ENCODE assay signal across 15 cellular contexts in genomic region chr10:102392306-102392705, GRCh38. TPM values are rescaled to one million over a fixed set of nuclear protein-coding genes. Genes with fewer than 3 reads are reported as not detected.
"Had no signal": no experiment of that assay in that cellular context is flagged by ENCODE, and none has a peak within 500 bp of the region (broad histone marks: within the 10 kb centered on the region; RNA-seq: fewer than 3 reads in every experiment).

No MANE protein-coding gene starts in this region.

- H3K9me3 ChIP-seq: ovary, right lobe of liver, tibial nerve had no signal

- H3K4me3 ChIP-seq: ovary, right lobe of liver, tibial nerve had no signal

- H3K27ac ChIP-seq: ovary, right lobe of liver, tibial nerve had no signal

- H3K27me3 ChIP-seq: ovary, right lobe of liver, tibial nerve had no signal

- H3K36me3 Mint-ChIP-seq: brain had no signal

- ATAC-seq: right lobe of liver, T-helper 17 cell had no signal

- H3K36me3 ChIP-seq: ovary, right lobe of liver had no signal

- H3K27me3 Mint-ChIP-seq: central memory CD8-positive, alpha-beta T cell; T-helper 17 cell had no signal

- H3K9me3 Mint-ChIP-seq: central memory CD8-positive, alpha-beta T cell had no signal

- DNase-seq: activated CD4-positive, alpha-beta T cell treated with anti-CD3 and anti-CD28 coated beads for 4 hours; activated CD8-positive, alpha-beta memory T cell treated with anti-CD3 and anti-CD28 coated beads, Interleukin-2, amount 50 U/mL, for 48 hours; activated naive CD4-positive, alpha-beta T cell treated with anti-CD3 and anti-CD28 coated beads, Interleukin-2, amount 50 U/mL, for 16 hours; amygdala; cortex of kidney; effector CD8-positive, alpha-beta T cell; foreskin fibroblast; hypothalamus; ovary; T-helper 17 cell had no signal

RNA-seq across cellular contexts. Expression of gene PSD, which starts 26.3 kb away (rescaled TPM):
- total RNA-seq: mesenteric fat pad had no signal

RNA-seq across cellular contexts. Expression of gene C10orf95, which starts 59.0 kb away (rescaled TPM):
- total RNA-seq: right lobe of liver had no signal
